29 cellular contexts compared by ENCODE assay signal in the genomic region with DNA sequence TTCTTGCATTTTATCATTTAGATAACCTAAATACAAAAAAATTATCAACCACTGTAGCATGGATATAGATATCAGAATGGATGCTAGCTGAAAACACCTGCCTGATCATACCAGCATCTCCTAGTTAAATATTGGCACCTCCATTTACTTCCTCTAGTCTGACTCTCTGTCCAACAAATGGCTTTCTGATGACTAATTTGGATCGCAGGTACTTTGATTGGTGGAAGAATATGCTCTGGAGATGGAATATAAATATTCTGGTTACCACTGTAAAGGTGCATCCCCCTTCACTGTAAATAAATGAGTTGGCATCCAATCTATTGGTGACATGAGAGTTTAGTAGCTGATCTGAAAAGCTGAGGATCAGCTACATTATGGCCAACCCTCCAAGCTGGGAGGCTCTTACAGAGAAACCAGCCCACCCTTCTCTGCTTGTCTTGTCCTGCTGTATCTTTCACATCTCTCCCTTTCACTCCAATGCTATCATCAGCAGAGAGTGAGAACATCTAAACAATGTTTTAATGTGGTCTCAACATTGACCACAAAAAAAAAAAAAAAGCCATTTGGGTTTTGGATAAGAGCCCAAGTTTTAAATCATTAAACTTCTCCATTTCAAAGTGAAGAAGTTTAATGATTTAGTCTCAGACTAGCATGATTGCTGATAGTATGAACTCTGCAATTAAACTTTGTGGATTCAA.
DNase-seq lines count a peak whose midpoint lies in the region; ATAC-seq, FAIRE-seq and TF ChIP-seq lines count a peak whose summit lies in the region.
"Had no signal": no experiment of that assay in that cellular context is flagged by ENCODE, and none has a peak within 500 bp of the region (broad histone marks: within the 10 kb centered on the region; RNA-seq: fewer than 3 reads in every experiment).

No MANE protein-coding gene starts in this region.

- no peak overlapping the region for H3K27ac Mint-ChIP-seq in natural killer cell
- H3K27ac Mint-ChIP-seq: activated naive CD4-positive, alpha-beta T cell treated with anti-CD3 and anti-CD28 coated beads, Interleukin-2, amount 50 U/mL, for 24 hours; immature natural killer cell; nephron; type B pancreatic cell had no signal

- H3K36me3 ChIP-seq in SJCRH30, result no peaks in the 10 kb centered on the region
- H3K36me3 ChIP-seq: gastroesophageal sphincter had no signal

- H3K27ac ChIP-seq in SJCRH30, result no peak overlapping the region
- H3K27ac ChIP-seq: gastroesophageal sphincter, VCaP had no signal

- intact Hi-C loops in natural killer cell (cut with micrococcal nuclease), result no loop called here

- no peak for TF ChIP-seq CTCF in natural killer cell (IDR thresholded peaks at IDR 0.05)

- DNase-seq in A172 (ENCODE audit: low spot score), result peak; percentile 8
- DNase-seq in ELR (ENCODE audit: low read depth), result peak; percentile 35
- DNase-seq in RCC 7860 (ENCODE audit: low spot score), result peak; percentile 21
- peak; percentile 66 for DNase-seq in glomerular visceral epithelial cell (ENCODE audit: extremely low spot score)
- no peak for DNase-seq in NK-92 (lab: John Stamatoyannopoulos, UW; ENCODE audit: unreplicated experiment)
- no peak for DNase-seq in SJCRH30
- no peak for DNase-seq in NCI-H146 treated with DMSO at 0.1 percent for 48 hours (lab: John Stamatoyannopoulos, UW; ENCODE audit: unreplicated experiment)
- DNase-seq in natural killer cell, result no peak
- DNase-seq: activated CD4-positive, alpha-beta T cell treated with anti-CD3 and anti-CD28 coated beads for 48 hours; amniotic stem cell; hypothalamus; immature natural killer cell; Kasumi-1; mammary epithelial cell; mucosa of descending colon; NCI-H1694; NCI-H2171; NCI-H510A; SHP77; stimulated activated CD4-positive, alpha-beta T cell treated with anti-CD3 and anti-CD28 coated beads, Interleukin-4, amount 100 ng/mL, for 4 hours; T1000 had no signal

- no peaks in the 10 kb centered on the region for H3K9me3 Mint-ChIP-seq in natural killer cell
- H3K9me3 Mint-ChIP-seq: activated naive CD4-positive, alpha-beta T cell treated with anti-CD3 and anti-CD28 coated beads, Interleukin-2, amount 50 U/mL, for 24 hours; immature natural killer cell; nephron; type B pancreatic cell had no signal

- H3K4me3 ChIP-seq in SJCRH30, result no peak overlapping the region
- H3K4me3 ChIP-seq: gastroesophageal sphincter, mucosa of descending colon had no signal

- H3K4me1 Mint-ChIP-seq in natural killer cell, result no peaks in the 10 kb centered on the region
- H3K4me1 Mint-ChIP-seq: immature natural killer cell, nephron had no signal

- no peaks in the 10 kb centered on the region for H3K27me3 ChIP-seq in SJCRH30
- H3K27me3 ChIP-seq: gastroesophageal sphincter had no signal

- H3K36me3 Mint-ChIP-seq in natural killer cell, result no peaks in the 10 kb centered on the region
- H3K36me3 Mint-ChIP-seq: activated naive CD4-positive, alpha-beta T cell treated with anti-CD3 and anti-CD28 coated beads, Interleukin-2, amount 50 U/mL, for 24 hours; immature natural killer cell; type B pancreatic cell had no signal

- no peak overlapping the region for H3K4me3 Mint-ChIP-seq in natural killer cell
- H3K4me3 Mint-ChIP-seq: activated naive CD4-positive, alpha-beta T cell treated with anti-CD3 and anti-CD28 coated beads, Interleukin-2, amount 50 U/mL, for 24 hours; immature natural killer cell; nephron; type B pancreatic cell had no signal

- no peaks in the 10 kb centered on the region for H3K9me3 ChIP-seq in SJCRH30 (replicated peaks)
- H3K9me3 ChIP-seq: gastroesophageal sphincter, mucosa of descending colon had no signal

- FAIRE-seq in RCC 7860 (lab: Jason Lieb, UNC), result peak; percentile 80
- FAIRE-seq: A204.1, endothelial cell of umbilical vein, GM12892 had no signal

- no peaks in the 10 kb centered on the region for H3K4me1 ChIP-seq in SJCRH30
- H3K4me1 ChIP-seq: gastroesophageal sphincter had no signal

- ATAC-seq in natural killer cell, result no peak
- ATAC-seq: gastroesophageal sphincter, mucosa of descending colon had no signal

- peaks cover 20 to 29% of the 10 kb centered on the region in 2 donors for H3K27me3 Mint-ChIP-seq in natural killer cell (ENCODE audit: low read depth in 2 of 2)

Comparison
In these comparisons a context has a peak if more than half of its experiments do, and no peak if none do; other contexts are left out.
1. DNase-seq: peak in A172 (single experiment), ELR (single experiment), RCC 7860 (single experiment) and glomerular visceral epithelial cell (single experiment); none in NK-92 (single experiment), SJCRH30 (0 of 2), NCI-H146 treated with DMSO at 0.1 percent for 48 hours (single experiment) and natural killer cell (single experiment).